In genomic region chr13:73223372-73223781, GRCh38 we compare ENCODE assay signal across 1 cellular context.
TF ChIP-seq lines count a peak whose summit lies in the region.

No MANE protein-coding gene starts in this region.

TF ChIP-seq in HepG2, 621 proteins besides CTCF, POLR2A, EP300 and RAD21 (continued from another document):
- TF ChIP-seq CBX2 (IDR thresholded peaks at IDR 0.05; ENCODE audit: low read depth, low read length) (no peak), CBX2 (CRISPR knock-in tag; IDR thresholded peaks at IDR 0.05; ENCODE audit: low read depth) (no peak), TBX2 (CRISPR knock-in tag; IDR thresholded peaks at IDR 0.05; ENCODE audit: borderline replicate concordance) (no peak), PAF1 (CRISPR knock-in tag; IDR thresholded peaks at IDR 0.05) (no peak), ZBTB40 (IDR thresholded peaks at IDR 0.05) (no peak), ZBTB40 (CRISPR knock-in tag; IDR thresholded peaks at IDR 0.05) (no peak), ZKSCAN1 (IDR thresholded peaks at IDR 0.05; ENCODE audit: low read length) (no peak), SPEN (CRISPR knock-in tag; IDR thresholded peaks at IDR 0.05; ENCODE audit: low read depth) (no peak), ZNF737 (CRISPR knock-in tag; IDR thresholded peaks at IDR 0.05; ENCODE audit: borderline replicate concordance) (no peak), MLX (CRISPR knock-in tag; IDR thresholded peaks at IDR 0.05) (no peak)
